Comparison of ENCODE assay signal across 13 cellular contexts in genomic region chr2:163731735-163732134, GRCh38. TPM values are rescaled to one million over a fixed set of nuclear protein-coding genes. Genes with fewer than 3 reads are reported as not detected.
A peak's percentile ranks its signal among the peaks of the same experiment; 100 is the strongest.
DNase-seq lines count a peak whose midpoint lies in the region; ATAC-seq and TF ChIP-seq lines count a peak whose summit lies in the region.
"Had no signal": no experiment of that assay in that cellular context is flagged by ENCODE, and none has a peak within 500 bp of the region (broad histone marks: within the 10 kb centered on the region; RNA-seq: fewer than 3 reads in every experiment).

No MANE protein-coding gene starts in this region.

- H3K4me3 Mint-ChIP-seq in HFFc6 (peak overlapping the region; percentile 89; the same call in 1 of the 2 replicates), chondrocyte (ENCODE audit: unreplicated experiment) (peak overlapping the region; percentile 92)
- H3K4me3 Mint-ChIP-seq: activated T-cell treated with anti-CD3 and anti-CD28 coated beads, Interleukin-2, amount 50 U/mL, for 24 hours; CD4-positive, CD25-positive, alpha-beta regulatory T cell had no signal

- H3K9me3 ChIP-seq in right lobe of liver (no peaks in the 10 kb centered on the region), suprapubic skin (no peaks in the 10 kb centered on the region), BE2C (no peaks in the 10 kb centered on the region)

- DNase-seq in HFFc6 (no peak), chondrocyte (ENCODE audit: low spot score) (no peak), right lobe of liver (no peak), suprapubic skin (ENCODE audit: low spot score in 2 of 2) (no peak), BE2C (no peak), SKM-1 (lab: John Stamatoyannopoulos, UW; ENCODE audit: unreplicated experiment) (no peak), NCI-H446 treated with DMSO at 0.1 percent for 48 hours (lab: John Stamatoyannopoulos, UW) (no peak)
- no peak for DNase-seq in stimulated activated CD4-positive, alpha-beta T cell treated with anti-CD3 and anti-CD28 coated beads, Interleukin-1b, Interleukin-23, amount 100 ng/mL, for 48 hours
- DNase-seq: activated T-cell treated with anti-CD3 and anti-CD28 coated beads, Interleukin-2, amount 50 U/mL, for 24 hours; brain microvascular endothelial cell; CD4-positive, CD25-positive, alpha-beta regulatory T cell; Kasumi-1; NCI-H2081 treated with DMSO at 0.1 percent for 48 hours had no signal

- TF ChIP-seq POLR2A in right lobe of liver (IDR thresholded peaks at IDR 0.05) (no peak), suprapubic skin (IDR thresholded peaks at IDR 0.05) (no peak)

- H3K36me3 ChIP-seq in right lobe of liver (no peaks in the 10 kb centered on the region), suprapubic skin (no peaks in the 10 kb centered on the region), BE2C (no peaks in the 10 kb centered on the region)
- H3K36me3 ChIP-seq: brain microvascular endothelial cell had no signal

- H3K9me3 Mint-ChIP-seq in HFFc6 (no peaks in the 10 kb centered on the region), chondrocyte (ENCODE audit: low read depth) (no peaks in the 10 kb centered on the region)

- no peaks in the 10 kb centered on the region for H3K27me3 Mint-ChIP-seq in HFFc6 (ENCODE audit: insufficient read depth)
- H3K27me3 Mint-ChIP-seq in chondrocyte (ENCODE audit: low read depth) = no peaks in the 10 kb centered on the region

- no peak for TF ChIP-seq EP300 in suprapubic skin (IDR thresholded peaks at IDR 0.05)

- peak overlapping the region in 2 of 3 donors; percentile 84 to 87 for H3K27ac ChIP-seq in right lobe of liver
- peak overlapping the region; percentile 69 for H3K27ac ChIP-seq in suprapubic skin
- H3K27ac ChIP-seq: brain microvascular endothelial cell had no signal

- intact Hi-C loops in right lobe of liver (cut with DNase I) = no loop called here

- H3K36me3 Mint-ChIP-seq in HFFc6 (ENCODE audit: low read depth) = no peaks in the 10 kb centered on the region
- H3K36me3 Mint-ChIP-seq in chondrocyte (ENCODE audit: low read depth) = no peaks in the 10 kb centered on the region
- H3K36me3 Mint-ChIP-seq: CD4-positive, CD25-positive, alpha-beta regulatory T cell had no signal

- H3K4me1 Mint-ChIP-seq in HFFc6 (ENCODE audit: low read depth) (peaks cover 49% of the 10 kb centered on the region), chondrocyte (ENCODE audit: low read depth) (peaks cover 56% of the 10 kb centered on the region)
- H3K4me1 Mint-ChIP-seq: CD4-positive, CD25-positive, alpha-beta regulatory T cell had no signal

- H3K27me3 ChIP-seq in right lobe of liver (no peaks in the 10 kb centered on the region), suprapubic skin (peaks cover 19% of the 10 kb centered on the region), BE2C (no peaks in the 10 kb centered on the region)
- H3K27me3 ChIP-seq: brain microvascular endothelial cell had no signal

- H3K4me1 ChIP-seq in right lobe of liver = peaks cover 0 to 28% (median 0%) of the 10 kb centered on the region in 4 donors
- peaks cover 10% of the 10 kb centered on the region for H3K4me1 ChIP-seq in suprapubic skin
- H3K4me1 ChIP-seq in BE2C = no peaks in the 10 kb centered on the region

- peak overlapping the region; percentile 48; the same call in 1 of the 2 replicates for H3K27ac Mint-ChIP-seq in HFFc6
- peak overlapping the region; percentile 95 for H3K27ac Mint-ChIP-seq in chondrocyte (ENCODE audit: unreplicated experiment)
- H3K27ac Mint-ChIP-seq: activated T-cell treated with anti-CD3 and anti-CD28 coated beads, Interleukin-2, amount 50 U/mL, for 24 hours; CD4-positive, CD25-positive, alpha-beta regulatory T cell had no signal

- TF ChIP-seq CTCF in HFFc6 (IDR thresholded peaks at IDR 0.05) (no peak), chondrocyte (IDR thresholded peaks at IDR 0.05) (no peak), right lobe of liver (IDR thresholded peaks at IDR 0.05) (no peak), suprapubic skin (IDR thresholded peaks at IDR 0.05) (no peak), BE2C (IDR thresholded peaks at IDR 0.05; ENCODE audit: low read depth, low read length) (no peak)

- no peak for ATAC-seq in right lobe of liver

- H3K4me3 ChIP-seq in right lobe of liver (no peak overlapping the region), suprapubic skin (peak overlapping the region; percentile 75), BE2C (ENCODE audit: low read depth, low read length) (no peak overlapping the region)

RNA-seq across cellular contexts. Expression of gene FIGN, which starts 4.1 kb away (rescaled TPM):
- total RNA-seq in HFFc6 (2021; fragmentation: NEBNext Ultra II Directional; extraction: Animal tissue kit (Norgen Biotek cat#: 25700)) = 1 to 10 TPM; 1.3 to 4.4 (median 2.0) TPM
- total RNA-seq in chondrocyte (11.8 to 23.4 TPM (median 12.1 TPM) in 3 replicates), right lobe of liver (1 to 10 TPM; 2.8 to 9.2 (median 5.1) TPM), suprapubic skin (1 to 10 TPM; 1.6 to 2.2 (median 1.9) TPM)
- 0.15 TPM for polyA plus RNA-seq in BE2C (2012; ENCODE audit: insufficient read depth, insufficient read length, low read depth)
- total RNA-seq: CD4-positive, CD25-positive, alpha-beta regulatory T cell had no signal
- polyA plus RNA-seq: CD4-positive, CD25-positive, alpha-beta regulatory T cell had no signal
